In genomic region chr3:136021798-136022197, GRCh38 we compare ENCODE assay signal across 24 cellular contexts. TPM values are rescaled to one million over a fixed set of nuclear protein-coding genes. Genes with fewer than 3 reads are reported as not detected.
"Had no signal": no experiment of that assay in that cellular context is flagged by ENCODE, and none has a peak within 500 bp of the region (broad histone marks: within the 10 kb centered on the region; RNA-seq: fewer than 3 reads in every experiment).

No MANE protein-coding gene starts in this region.

- H3K4me3 Mint-ChIP-seq: activated CD4-positive, alpha-beta T cell treated with anti-CD3 and anti-CD28 coated beads, Interleukin-2, amount 10 ng/mL, durations not matched to agents 7 days and 5 days; activated CD8-positive, alpha-beta T cell treated with anti-CD3 and anti-CD28 coated beads, Interleukin-2, amount 10 ng/mL, durations not matched to agents 7 days and 5 days; activated naive CD4-positive, alpha-beta T cell treated with anti-CD3 and anti-CD28 coated beads, Interleukin-2, amount 50 U/mL, for 24 hours; activated T-helper 1 cell treated with anti-CD3 and anti-CD28 coated beads, Interleukin-12 subunit alpha, Interleukin-12 subunit beta, Interleukin-2, Interleukin-4 antibody, amounts not matched to agents 30 ng/mL and 10 ng/mL and 1 ng/mL, durations not matched to agents 14 hours and 24 hours and 36 hours; natural killer cell; stimulated activated effector memory CD8-positive, alpha-beta T cell treated with anti-CD3 and anti-CD28 coated beads, Interleukin-12 subunit alpha, Interleukin-12 subunit beta, amount 100 ng/mL, for 72 hours had no signal

- H3K27me3 Mint-ChIP-seq: progenitor cell of endocrine pancreas had no signal

- H3K4me1 Mint-ChIP-seq: activated CD4-positive, alpha-beta T cell treated with anti-CD3 and anti-CD28 coated beads, Interleukin-2, amount 10 ng/mL, durations not matched to agents 7 days and 5 days; activated naive CD4-positive, alpha-beta T cell treated with anti-CD3 and anti-CD28 coated beads, Interleukin-2, amount 50 U/mL, for 24 hours; natural killer cell; stimulated activated effector memory CD8-positive, alpha-beta T cell treated with anti-CD3 and anti-CD28 coated beads, Interleukin-12 subunit alpha, Interleukin-12 subunit beta, amount 100 ng/mL, for 72 hours had no signal

- H3K27me3 ChIP-seq: brain microvascular endothelial cell, right atrium auricular region, stomach, suprapubic skin, tibial nerve had no signal

- H3K36me3 ChIP-seq: brain microvascular endothelial cell, right atrium auricular region, tibial nerve had no signal

- DNase-seq: activated CD4-positive, alpha-beta T cell treated with anti-CD3 and anti-CD28 coated beads, Interleukin-2, amount 10 ng/mL, durations not matched to agents 7 days and 5 days; activated CD4-positive, CD25-positive, alpha-beta regulatory T cell treated with anti-CD3 and anti-CD28 coated beads, Interleukin-2, amount 50 U/mL, for 72 hours; activated CD8-positive, alpha-beta T cell treated with anti-CD3 and anti-CD28 coated beads, Interleukin-2, amount 10 ng/mL, durations not matched to agents 7 days and 5 days; activated gamma-delta T cell treated with Interleukin-2 at 50 U/mL for 16 hours; aorta; brain microvascular endothelial cell; cerebellar nuclear complex; foreskin melanocyte; hippocampal formation; kidney glomerular epithelial cell; left ventricle myocardium superior; midbrain; natural killer cell; stimulated activated CD4-positive, alpha-beta T cell treated with anti-CD3 and anti-CD28 coated beads, Interleukin-1b, Interleukin-23, amount 100 ng/mL, for 48 hours; stomach had no signal

- H3K9me3 ChIP-seq: right atrium auricular region, suprapubic skin had no signal

- H3K27ac ChIP-seq: brain microvascular endothelial cell, coronary artery, suprapubic skin, tibial nerve had no signal

- H3K36me3 Mint-ChIP-seq: activated naive CD4-positive, alpha-beta T cell treated with anti-CD3 and anti-CD28 coated beads, Interleukin-2, amount 50 U/mL, for 24 hours; natural killer cell; stimulated activated effector memory CD8-positive, alpha-beta T cell treated with anti-CD3 and anti-CD28 coated beads, Interleukin-12 subunit alpha, Interleukin-12 subunit beta, amount 100 ng/mL, for 72 hours had no signal

- H3K4me3 ChIP-seq: coronary artery, stomach, suprapubic skin, tibial nerve had no signal

- H3K27ac Mint-ChIP-seq: activated CD4-positive, alpha-beta T cell treated with anti-CD3 and anti-CD28 coated beads, Interleukin-2, amount 10 ng/mL, durations not matched to agents 7 days and 5 days; activated CD8-positive, alpha-beta T cell treated with anti-CD3 and anti-CD28 coated beads, Interleukin-2, amount 10 ng/mL, durations not matched to agents 7 days and 5 days; activated naive CD4-positive, alpha-beta T cell treated with anti-CD3 and anti-CD28 coated beads, Interleukin-2, amount 50 U/mL, for 24 hours; activated T-helper 1 cell treated with anti-CD3 and anti-CD28 coated beads, Interleukin-12 subunit alpha, Interleukin-12 subunit beta, Interleukin-2, Interleukin-4 antibody, amounts not matched to agents 30 ng/mL and 10 ng/mL and 1 ng/mL, durations not matched to agents 14 hours and 24 hours and 36 hours; natural killer cell; progenitor cell of endocrine pancreas; stimulated activated effector memory CD8-positive, alpha-beta T cell treated with anti-CD3 and anti-CD28 coated beads, Interleukin-12 subunit alpha, Interleukin-12 subunit beta, amount 100 ng/mL, for 72 hours had no signal

- H3K9me3 Mint-ChIP-seq: activated CD4-positive, alpha-beta T cell treated with anti-CD3 and anti-CD28 coated beads, Interleukin-2, amount 10 ng/mL, durations not matched to agents 7 days and 5 days; activated naive CD4-positive, alpha-beta T cell treated with anti-CD3 and anti-CD28 coated beads, Interleukin-2, amount 50 U/mL, for 24 hours; activated T-helper 1 cell treated with anti-CD3 and anti-CD28 coated beads, Interleukin-12 subunit alpha, Interleukin-12 subunit beta, Interleukin-2, Interleukin-4 antibody, amounts not matched to agents 30 ng/mL and 10 ng/mL and 1 ng/mL, durations not matched to agents 14 hours and 24 hours and 36 hours; natural killer cell; stimulated activated effector memory CD8-positive, alpha-beta T cell treated with anti-CD3 and anti-CD28 coated beads, Interleukin-12 subunit alpha, Interleukin-12 subunit beta, amount 100 ng/mL, for 72 hours had no signal

RNA-seq across cellular contexts. Expression of gene PPP2R3A, which starts 56.3 kb away (rescaled TPM):
- total RNA-seq: activated T-helper 1 cell treated with anti-CD3 and anti-CD28 coated beads, Interleukin-12 subunit alpha, Interleukin-12 subunit beta, Interleukin-2, Interleukin-4 antibody, amounts not matched to agents 30 ng/mL and 10 ng/mL and 1 ng/mL, durations not matched to agents 14 hours and 24 hours and 36 hours; T-helper 2 cell treated with Interferon-gamma antibody and Interleukin-4, amounts not matched to agents 100 ng/mL and 5 ng/mL, for 36 hours had no signal
